ENCODE assay signal across 8 cellular contexts in the genomic region with DNA sequence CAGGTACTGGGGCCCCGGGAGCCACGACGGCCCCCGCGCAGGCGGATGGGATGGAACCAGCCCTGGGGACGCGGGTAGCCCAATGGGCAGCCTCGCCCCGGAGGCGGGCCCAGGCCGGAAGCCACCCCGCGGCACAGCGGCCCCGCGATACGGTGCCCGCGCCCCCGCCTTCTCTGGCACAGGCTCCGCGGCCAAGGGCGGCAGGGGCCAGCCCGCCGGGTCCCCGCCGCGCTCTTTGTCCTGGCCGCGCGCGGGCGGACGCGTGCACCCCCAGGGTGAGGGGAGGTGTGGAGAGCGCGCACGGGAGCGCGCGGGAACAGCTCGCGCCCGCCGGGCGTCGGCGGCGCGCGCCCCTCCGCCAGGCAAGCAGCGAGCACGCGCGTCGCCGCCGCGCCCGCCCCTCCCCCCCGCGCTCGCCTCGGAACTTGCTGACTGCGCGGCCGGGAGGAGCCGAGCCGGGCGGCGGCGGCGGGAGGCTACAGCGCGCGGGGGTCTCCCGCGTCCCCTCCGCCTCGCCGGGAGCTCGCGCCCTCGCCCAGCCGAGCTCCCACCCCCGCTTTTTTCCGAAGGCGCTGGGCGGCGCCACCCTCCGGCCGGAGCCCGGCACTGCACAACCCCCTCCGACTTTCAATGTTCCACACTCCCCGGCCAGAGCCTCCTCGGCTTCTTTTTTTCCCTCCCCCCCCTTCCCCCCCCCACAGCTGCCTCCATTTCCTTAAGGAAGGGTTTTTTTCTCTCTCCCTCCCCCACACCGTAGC. TPM values are rescaled to one million over a fixed set of nuclear protein-coding genes. Genes with fewer than 3 reads are reported as not detected.
DNase-seq lines count a peak whose midpoint lies in the region; ATAC-seq and TF ChIP-seq lines count a peak whose summit lies in the region.

A gene (plus strand): TSS at position 421 of the 758 bp plus-strand sequence. CDS start 1,438 bp downstream, outside the sequence.

- H2BK12ac ChIP-seq in trophoblast cell (ENCODE audit: low read length) = peak within 1 kb of the TSS; percentile 86

- H3K14ac ChIP-seq in trophoblast cell (ENCODE audit: low read length) = peak within 1 kb of the TSS; percentile 98

- DNase-seq in G401 (ENCODE audit: low spot score) (peak; percentile 71), GM23248 (peak; percentile 90), SW 1271 (lab: John Stamatoyannopoulos, UW) (peak; percentile 35 to 72), Right ventricle myocardium superior (peak; percentile 88), trophoblast cell (peak; percentile 52 to 69), tibial nerve (ENCODE audit: low spot score in 2 of 2) (peak; percentile 59 to 65)
- peak; percentile 67 for DNase-seq in activated naive CD8-positive, alpha-beta T cell treated with anti-CD3 and anti-CD28 coated beads, Interleukin-2, amount 50 U/mL, for 16 hours (ENCODE audit: low read depth, low spot score)

- 0 to 1% methylated on average over 6 to 83 of the region's 99 CpGs for WGBS in GM23248 (ENCODE audit: low coverage in 1 of 2, low lambda C conversion rate in 2 of 2, missing lambda C conversion rate in 2 of 2), 2 experiments
- WGBS in trophoblast cell (ENCODE audit: extremely low coverage, insufficient coverage, insufficient read length) = no CpG with 5 or more reads among the region's 99 CpGs
- WGBS in tibial nerve, 2 donors = 1 to 2% methylated on average over 13 to 69 of the region's 99 CpGs

- TF ChIP-seq POLR2A in tibial nerve (IDR thresholded peaks at IDR 0.05) = peak; percentile 9 to 60

- peak within 1 kb of the TSS; percentile 95 for H3K4ac ChIP-seq in trophoblast cell (ENCODE audit: low read depth, low read length)

- H3K79me2 ChIP-seq in GM23248 (ENCODE audit: insufficient read depth) (peaks cover 42% of the 10 kb centered on the region), trophoblast cell (ENCODE audit: control insufficient read depth, insufficient read depth, low read length, poor library complexity) (peaks cover 8% of the 10 kb centered on the region)

- H3K4me2 ChIP-seq in GM23248 (ENCODE audit: unreplicated experiment) (peak within 1 kb of the TSS; percentile 98), trophoblast cell (ENCODE audit: low read length) (peak within 1 kb of the TSS; percentile 88)

- peak; percentile 62 for TF ChIP-seq CTCF in LNCAP (IDR thresholded peaks at IDR 0.05)
- TF ChIP-seq CTCF in tibial nerve (IDR thresholded peaks at IDR 0.05) = peak; percentile 82 to 95 (median 92)

- H3K27ac ChIP-seq in GM23248 = peak within 1 kb of the TSS; percentile 80
- peak within 1 kb of the TSS; percentile 99 for H3K27ac ChIP-seq in trophoblast cell (ENCODE audit: low read depth, low read length)
- H3K27ac ChIP-seq in tibial nerve = peak within 1 kb of the TSS; percentile 92 to 96 (median 93)

- H3K79me1 ChIP-seq in trophoblast cell (ENCODE audit: low read length) = peaks cover 20% of the 10 kb centered on the region

- H3K4me1 ChIP-seq in GM23248 (ENCODE audit: insufficient read depth) (peaks cover 40% of the 10 kb centered on the region), trophoblast cell (ENCODE audit: control insufficient read depth in 1 of 2, insufficient read depth in 2 of 2, low read length in 2 of 2) (peaks cover 3 to 8% of the 10 kb centered on the region in 2 experiments), tibial nerve (peaks cover 0 to 42% (median 19%) of the 10 kb centered on the region in 4 donors)

- H3K36me3 ChIP-seq in GM23248 (ENCODE audit: low read depth) (peaks cover 19% of the 10 kb centered on the region), trophoblast cell (ENCODE audit: control insufficient read depth in 1 of 2, insufficient read depth in 2 of 2, low read length in 2 of 2) (no peaks in the 10 kb centered on the region), tibial nerve (no peaks in the 10 kb centered on the region)

- H3K27me3 ChIP-seq in GM23248 (replicated peaks; ENCODE audit: insufficient read depth) (no peaks in the 10 kb centered on the region), trophoblast cell (ENCODE audit: insufficient read depth, low read length) (no peaks in the 10 kb centered on the region), tibial nerve (no peaks in the 10 kb centered on the region)

- H4K12ac ChIP-seq in trophoblast cell (ENCODE audit: low read depth, low read length) = peak within 1 kb of the TSS; percentile 100

- peak within 1 kb of the TSS; percentile 90 for H2AK5ac ChIP-seq in trophoblast cell (ENCODE audit: low read length)

- peak within 1 kb of the TSS; percentile 99 for H3K18ac ChIP-seq in trophoblast cell (ENCODE audit: low read length)

- peak; percentile 95 for ATAC-seq in Right ventricle myocardium superior (ENCODE audit: poor library complexity)

- H3K9me2 ChIP-seq in GM23248 (ENCODE audit: insufficient read depth) = no peaks in the 10 kb centered on the region

- peaks cover 34% of the 10 kb centered on the region for H3F3A ChIP-seq in GM23248 (ENCODE audit: insufficient read depth)

- peak within 1 kb of the TSS; percentile 78 for H3K23ac ChIP-seq in trophoblast cell (ENCODE audit: low read length)

- no peaks in the 10 kb centered on the region for H4K20me1 ChIP-seq in GM23248 (ENCODE audit: insufficient read depth)

- H2AFZ ChIP-seq in GM23248 = peak within 1 kb of the TSS; percentile 95
- H2AFZ ChIP-seq in trophoblast cell (ENCODE audit: insufficient read depth, low read length, poor library complexity) = peak within 1 kb of the TSS; percentile 92

- TF ChIP-seq EP300 in tibial nerve (IDR thresholded peaks at IDR 0.05) = no peak

- peak within 1 kb of the TSS; percentile 98 for H2BK5ac ChIP-seq in trophoblast cell (ENCODE audit: low read depth, low read length, poor library complexity)

- H3K4me3 ChIP-seq in GM23248 (peak within 1 kb of the TSS; percentile 95), trophoblast cell (ENCODE audit: low read depth, low read length) (peak within 1 kb of the TSS; percentile 81), tibial nerve (peak within 1 kb of the TSS; percentile 66 to 83 (median 74))

- H4K91ac ChIP-seq in trophoblast cell (ENCODE audit: low read depth, low read length) = peak within 1 kb of the TSS; percentile 100

- intact Hi-C loops in Right ventricle myocardium superior (cut with DNase I) = no loop called here

- H3K9me3 ChIP-seq in GM23248 (ENCODE audit: low read depth) (no peaks in the 10 kb centered on the region), trophoblast cell (ENCODE audit: insufficient read depth, low read depth, low read length) (no peaks in the 10 kb centered on the region), tibial nerve (no peaks in the 10 kb centered on the region)

- in situ Hi-C loops in G401 (cut with HindIII; ENCODE audit: low sequenced_read_pairs) = no loop called here
- in situ Hi-C loops in GM23248 (cut with MboI) = no loop called here

- H3K9ac ChIP-seq in GM23248 = peak within 1 kb of the TSS; percentile 94
- H3K9ac ChIP-seq in trophoblast cell (ENCODE audit: low read length) = peak within 1 kb of the TSS; percentile 98

- H2BK120ac ChIP-seq in trophoblast cell (ENCODE audit: insufficient read depth, low read length, poor library complexity) = peak within 1 kb of the TSS; percentile 98

- peak within 1 kb of the TSS; percentile 99 for H4K8ac ChIP-seq in trophoblast cell (ENCODE audit: low read depth, low read length)

RNA-seq across cellular contexts. Expression of the gene that starts here (rescaled TPM):
- total RNA-seq in G401 (2014; rRNA removed; shearing (Covaris generic)) = 77.7 and 119 TPM in 2 replicates
- 142 and 171 TPM in 2 replicates for total RNA-seq in GM23248 (2014; rRNA removed; shearing (Covaris generic))
- 168 and 184 TPM in 2 replicates for polyA plus RNA-seq in GM23248 (2016; fragmentation: Nextera tagmentation; extraction: Ambion mirVana)
- 49.2 TPM for total RNA-seq in Right ventricle myocardium superior
- polyA plus RNA-seq in trophoblast cell (2013) = 113 and 114 TPM in 2 replicates
- total RNA-seq in tibial nerve = 100 to 1,000 TPM in 2 of 4 donors, 10 to 100 TPM in 2; 55.5 to 131 (median 99.0) TPM

Comparison
In these comparisons a context has a peak if more than half of its experiments do, and no peak if none do; other contexts are left out.
1. Peak in every context shown above with its lines: DNase-seq, ATAC-seq, H3K4me3 ChIP-seq and H3K27ac ChIP-seq.